Comparison of ENCODE assay signal across 1 cellular context in the genomic region with DNA sequence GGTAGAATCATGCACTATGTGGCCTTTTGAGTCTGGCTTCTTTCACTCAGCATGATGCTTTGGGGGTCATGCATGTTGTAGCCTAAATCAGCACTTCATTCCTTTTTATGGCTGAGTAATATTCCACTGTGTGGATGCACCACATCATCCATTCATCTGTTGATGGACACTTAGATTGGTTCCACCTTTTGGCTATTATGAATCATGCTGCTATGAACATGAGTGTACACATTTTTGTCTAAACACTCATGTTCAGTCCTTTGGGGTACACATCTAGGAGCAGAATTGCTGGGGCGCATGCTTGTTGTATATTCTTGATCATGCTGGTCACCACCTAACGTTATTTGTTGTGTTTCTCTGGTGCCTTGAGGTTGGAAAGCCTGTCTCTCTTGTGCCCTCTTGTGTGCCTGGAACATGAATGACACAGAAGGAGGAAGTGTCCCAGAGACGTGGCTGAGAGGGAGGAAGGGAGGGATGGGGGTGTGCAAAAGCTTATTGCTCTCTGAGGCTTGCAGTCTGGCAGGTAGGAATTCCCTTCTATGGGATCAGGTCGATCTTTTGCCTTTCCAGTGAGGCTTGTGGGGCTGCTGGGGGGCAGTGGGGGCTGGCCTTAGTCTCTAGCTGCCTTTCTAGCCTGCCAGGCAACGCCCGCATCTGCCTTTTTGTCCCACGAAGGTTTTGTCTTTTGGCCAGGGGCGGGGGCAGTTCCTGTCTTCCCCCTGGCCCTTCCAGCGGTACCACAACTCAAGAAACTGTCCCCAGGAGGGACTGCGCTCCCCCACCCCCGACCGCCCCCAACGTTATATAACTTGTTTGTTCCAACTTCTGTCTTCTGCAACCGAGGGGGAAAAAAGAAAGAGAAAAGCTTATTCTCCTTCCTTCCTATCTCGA.
TF ChIP-seq lines count a peak whose summit lies in the region.

No MANE protein-coding gene starts in this region.

TF ChIP-seq in GM23338, 12 proteins besides CTCF, POLR2A, EP300 and RAD21 (continued from another document):
- TF ChIP-seq, protein P1, sequence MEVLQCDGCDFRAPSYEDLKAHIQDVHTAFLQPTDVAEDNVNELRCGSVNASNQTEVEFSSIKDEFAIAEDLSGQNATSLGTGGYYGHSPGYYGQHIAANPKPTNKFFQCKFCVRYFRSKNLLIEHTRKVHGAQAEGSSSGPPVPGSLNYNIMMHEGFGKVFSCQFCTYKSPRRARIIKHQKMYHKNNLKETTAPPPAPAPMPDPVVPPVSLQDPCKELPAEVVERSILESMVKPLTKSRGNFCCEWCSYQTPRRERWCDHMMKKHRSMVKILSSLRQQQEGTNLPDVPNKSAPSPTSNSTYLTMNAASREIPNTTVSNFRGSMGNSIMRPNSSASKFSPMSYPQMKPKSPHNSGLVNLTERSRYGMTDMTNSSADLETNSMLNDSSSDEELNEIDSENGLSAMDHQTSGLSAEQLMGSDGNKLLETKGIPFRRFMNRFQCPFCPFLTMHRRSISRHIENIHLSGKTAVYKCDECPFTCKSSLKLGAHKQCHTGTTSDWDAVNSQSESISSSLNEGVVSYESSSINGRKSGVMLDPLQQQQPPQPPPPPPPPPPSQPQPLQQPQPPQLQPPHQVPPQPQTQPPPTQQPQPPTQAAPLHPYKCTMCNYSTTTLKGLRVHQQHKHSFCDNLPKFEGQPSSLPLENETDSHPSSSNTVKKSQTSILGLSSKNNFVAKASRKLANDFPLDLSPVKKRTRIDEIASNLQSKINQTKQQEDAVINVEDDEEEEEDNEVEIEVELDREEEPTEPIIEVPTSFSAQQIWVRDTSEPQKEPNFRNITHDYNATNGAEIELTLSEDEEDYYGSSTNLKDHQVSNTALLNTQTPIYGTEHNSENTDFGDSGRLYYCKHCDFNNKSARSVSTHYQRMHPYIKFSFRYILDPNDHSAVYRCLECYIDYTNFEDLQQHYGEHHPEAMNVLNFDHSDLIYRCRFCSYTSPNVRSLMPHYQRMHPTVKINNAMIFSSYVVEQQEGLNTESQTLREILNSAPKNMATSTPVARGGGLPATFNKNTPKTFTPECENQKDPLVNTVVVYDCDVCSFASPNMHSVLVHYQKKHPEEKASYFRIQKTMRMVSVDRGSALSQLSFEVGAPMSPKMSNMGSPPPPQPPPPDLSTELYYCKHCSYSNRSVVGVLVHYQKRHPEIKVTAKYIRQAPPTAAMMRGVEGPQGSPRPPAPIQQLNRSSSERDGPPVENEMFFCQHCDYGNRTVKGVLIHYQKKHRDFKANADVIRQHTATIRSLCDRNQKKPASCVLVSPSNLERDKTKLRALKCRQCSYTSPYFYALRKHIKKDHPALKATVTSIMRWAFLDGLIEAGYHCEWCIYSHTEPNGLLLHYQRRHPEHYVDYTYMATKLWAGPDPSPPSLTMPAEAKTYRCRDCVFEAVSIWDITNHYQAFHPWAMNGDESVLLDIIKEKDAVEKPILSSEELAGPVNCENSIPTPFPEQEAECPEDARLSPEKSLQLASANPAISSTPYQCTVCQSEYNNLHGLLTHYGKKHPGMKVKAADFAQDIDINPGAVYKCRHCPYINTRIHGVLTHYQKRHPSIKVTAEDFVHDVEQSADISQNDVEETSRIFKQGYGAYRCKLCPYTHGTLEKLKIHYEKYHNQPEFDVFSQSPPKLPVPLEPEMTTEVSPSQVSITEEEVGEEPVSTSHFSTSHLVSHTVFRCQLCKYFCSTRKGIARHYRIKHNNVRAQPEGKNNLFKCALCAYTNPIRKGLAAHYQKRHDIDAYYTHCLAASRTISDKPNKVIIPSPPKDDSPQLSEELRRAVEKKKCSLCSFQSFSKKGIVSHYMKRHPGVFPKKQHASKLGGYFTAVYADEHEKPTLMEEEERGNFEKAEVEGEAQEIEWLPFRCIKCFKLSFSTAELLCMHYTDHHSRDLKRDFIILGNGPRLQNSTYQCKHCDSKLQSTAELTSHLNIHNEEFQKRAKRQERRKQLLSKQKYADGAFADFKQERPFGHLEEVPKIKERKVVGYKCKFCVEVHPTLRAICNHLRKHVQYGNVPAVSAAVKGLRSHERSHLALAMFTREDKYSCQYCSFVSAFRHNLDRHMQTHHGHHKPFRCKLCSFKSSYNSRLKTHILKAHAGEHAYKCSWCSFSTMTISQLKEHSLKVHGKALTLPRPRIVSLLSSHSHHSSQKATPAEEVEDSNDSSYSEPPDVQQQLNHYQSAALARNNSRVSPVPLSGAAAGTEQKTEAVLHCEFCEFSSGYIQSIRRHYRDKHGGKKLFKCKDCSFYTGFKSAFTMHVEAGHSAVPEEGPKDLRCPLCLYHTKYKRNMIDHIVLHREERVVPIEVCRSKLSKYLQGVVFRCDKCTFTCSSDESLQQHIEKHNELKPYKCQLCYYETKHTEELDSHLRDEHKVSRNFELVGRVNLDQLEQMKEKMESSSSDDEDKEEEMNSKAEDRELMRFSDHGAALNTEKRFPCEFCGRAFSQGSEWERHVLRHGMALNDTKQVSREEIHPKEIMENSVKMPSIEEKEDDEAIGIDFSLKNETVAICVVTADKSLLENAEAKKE (CRISPR knock-in tag; IDR thresholded peaks at IDR 0.05) = no peak
- TF ChIP-seq EZH2 (IDR thresholded peaks at IDR 0.05; ENCODE audit: low read depth, unreplicated experiment) (no peak), ZNF114 (CRISPR knock-in tag; IDR thresholded peaks at IDR 0.05) (no peak), ZNF331 (CRISPR knock-in tag; IDR thresholded peaks at IDR 0.05; ENCODE audit: low read depth) (no peak)
TF ChIP-seq in GM23338: peak in this region for 0.
